ENCODE assay signal across 28 cellular contexts in the genomic region with DNA sequence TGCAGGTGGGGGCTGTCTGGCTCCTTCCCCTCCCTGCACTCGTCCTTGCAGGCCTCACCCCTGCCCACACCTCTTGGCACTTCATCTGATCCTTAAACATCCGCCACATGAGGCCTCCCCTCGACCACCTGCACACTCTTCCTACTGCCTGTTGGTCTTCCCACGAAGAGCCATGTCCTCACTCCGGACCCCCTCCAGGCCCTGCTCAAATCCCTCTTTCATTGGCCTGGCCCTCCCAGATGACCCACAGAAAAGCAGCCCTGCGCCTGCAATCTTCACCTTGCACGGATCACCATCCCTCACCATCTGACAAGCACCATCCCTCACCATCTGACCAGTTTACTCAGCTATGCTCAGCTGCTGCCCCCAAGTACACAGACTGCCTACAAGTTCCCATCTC.
"Had no signal": no experiment of that assay in that cellular context is flagged by ENCODE, and none has a peak within 500 bp of the region (broad histone marks: within the 10 kb centered on the region; RNA-seq: fewer than 3 reads in every experiment).

No MANE protein-coding gene starts in this region.

- H3K27me3 ChIP-seq: ascending aorta, breast epithelium, cardiac muscle cell, colonic mucosa, esophagus squamous epithelium, gastroesophageal sphincter had no signal

- H3K4me3 Mint-ChIP-seq: activated B cell treated with CpG ODN at 0.5 μM for 24 hours; activated CD8-positive, alpha-beta T cell treated with anti-CD3 and anti-CD28 coated beads for 36 hours; activated naive CD4-positive, alpha-beta T cell treated with anti-CD3 and anti-CD28 coated beads, Interleukin-2, amount 10 ng/mL, durations not matched to agents 7 days and 5 days; activated naive CD8-positive, alpha-beta T cell treated with anti-CD3 and anti-CD28 coated beads, Interleukin-2, amount 10 ng/mL, durations not matched to agents 7 days and 5 days; activated T-cell treated with anti-CD3 and anti-CD28 coated beads, Interleukin-2, amount 50 U/mL, for 72 hours; brain; T-helper 17 cell; T-helper 2 cell treated with Interferon-gamma antibody and Interleukin-4, amounts not matched to agents 5 μg/mL and 100 μg/mL, for 36 hours had no signal

- H3K36me3 ChIP-seq: ascending aorta, breast epithelium, cardiac muscle cell, colonic mucosa, esophagus squamous epithelium, gastroesophageal sphincter, WERI-Rb-1 had no signal

- H3K9me3 ChIP-seq: colonic mucosa had no signal

- DNase-seq: activated B cell treated with CpG ODN at 0.5 μM for 24 hours; activated CD4-positive, alpha-beta T cell treated with anti-CD3 and anti-CD28 coated beads for 48 hours; activated CD4-positive, alpha-beta T cell treated with anti-CD3 and anti-CD28 coated beads, Interleukin-2, amount 50 U/mL, for 1 hour; activated CD4-positive, alpha-beta T cell treated with anti-CD3 and anti-CD28 coated beads, Interleukin-2, amount 50 U/mL, for 48 hours; activated CD8-positive, alpha-beta T cell treated with anti-CD3 and anti-CD28 coated beads for 36 hours; activated gamma-delta T cell; activated naive CD4-positive, alpha-beta T cell; activated naive CD4-positive, alpha-beta T cell treated with anti-CD3 and anti-CD28 coated beads, Interleukin-2, amount 10 ng/mL, durations not matched to agents 7 days and 5 days; activated naive CD8-positive, alpha-beta T cell treated with anti-CD3 and anti-CD28 coated beads, Interleukin-2, amount 10 ng/mL, durations not matched to agents 7 days and 5 days; activated T-cell treated with anti-CD3 and anti-CD28 coated beads, Interleukin-2, amount 50 U/mL, for 1 hour; activated T-cell treated with anti-CD3 and anti-CD28 coated beads, Interleukin-2, amount 50 U/mL, for 72 hours; central memory CD4-positive, alpha-beta T cell; cerebellar nuclear complex; colonic mucosa; effector CD8-positive, alpha-beta T cell; esophagus squamous epithelium; foreskin melanocyte; T-helper 1 cell; T-helper 17 cell; T1000; WERI-Rb-1 had no signal

- H3K27me3 Mint-ChIP-seq: activated B cell treated with CpG ODN at 0.5 μM for 24 hours; activated CD8-positive, alpha-beta T cell treated with anti-CD3 and anti-CD28 coated beads for 36 hours; activated naive CD4-positive, alpha-beta T cell treated with anti-CD3 and anti-CD28 coated beads, Interleukin-2, amount 10 ng/mL, durations not matched to agents 7 days and 5 days; activated naive CD8-positive, alpha-beta T cell treated with anti-CD3 and anti-CD28 coated beads, Interleukin-2, amount 10 ng/mL, durations not matched to agents 7 days and 5 days; brain; T-helper 17 cell had no signal

- H3K9me3 Mint-ChIP-seq: activated B cell treated with CpG ODN at 0.5 μM for 24 hours had no signal

- H3K27ac Mint-ChIP-seq: activated B cell treated with CpG ODN at 0.5 μM for 24 hours; activated CD8-positive, alpha-beta T cell treated with anti-CD3 and anti-CD28 coated beads for 36 hours; activated naive CD4-positive, alpha-beta T cell treated with anti-CD3 and anti-CD28 coated beads, Interleukin-2, amount 10 ng/mL, durations not matched to agents 7 days and 5 days; activated naive CD8-positive, alpha-beta T cell treated with anti-CD3 and anti-CD28 coated beads, Interleukin-2, amount 10 ng/mL, durations not matched to agents 7 days and 5 days; activated T-cell treated with anti-CD3 and anti-CD28 coated beads, Interleukin-2, amount 50 U/mL, for 72 hours; T-helper 2 cell treated with Interferon-gamma antibody and Interleukin-4, amounts not matched to agents 5 μg/mL and 100 μg/mL, for 36 hours had no signal

- H3K27ac ChIP-seq: ascending aorta, breast epithelium, cardiac muscle cell, colonic mucosa, epithelial cell of prostate, esophagus squamous epithelium, gastroesophageal sphincter, WERI-Rb-1 had no signal

- H3K36me3 Mint-ChIP-seq: brain had no signal

- H3K4me1 Mint-ChIP-seq: activated B cell treated with CpG ODN at 0.5 μM for 24 hours, brain had no signal

- H3K4me3 ChIP-seq: ascending aorta, breast epithelium, cardiac muscle cell, colonic mucosa, esophagus squamous epithelium, gastroesophageal sphincter had no signal

- H3K4me1 ChIP-seq: ascending aorta, breast epithelium, colonic mucosa, gastroesophageal sphincter had no signal
